ENCODE assay signal across 21 cellular contexts in the genomic region with DNA sequence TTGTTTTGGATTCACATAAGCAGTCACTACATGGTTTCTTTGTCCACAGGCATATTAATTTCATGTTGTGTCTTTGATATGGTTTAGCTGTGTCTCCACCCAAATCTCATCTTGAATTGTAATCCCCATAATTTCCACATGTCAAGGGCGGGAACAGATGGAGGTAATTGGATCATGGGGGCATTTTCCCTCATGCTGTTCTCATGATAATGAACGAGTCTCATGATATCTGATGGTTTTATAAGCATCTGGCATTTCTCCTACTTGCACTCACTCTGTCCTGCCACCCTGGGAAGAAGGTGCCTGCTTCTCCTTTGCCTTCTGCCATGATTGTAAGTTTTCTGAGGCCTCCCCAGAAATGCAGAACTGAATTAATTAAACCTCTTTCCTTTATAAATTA.
"Had no signal": no experiment of that assay in that cellular context is flagged by ENCODE, and none has a peak within 500 bp of the region (broad histone marks: within the 10 kb centered on the region; RNA-seq: fewer than 3 reads in every experiment).

No MANE protein-coding gene starts in this region.

- H3K4me1 ChIP-seq: heart left ventricle, sigmoid colon, tibial nerve had no signal

- H3K27me3 ChIP-seq: heart left ventricle, neutrophil, sigmoid colon, tibial nerve had no signal

- ATAC-seq: activated naive CD4-positive, alpha-beta T cell treated with anti-CD3 and anti-CD28 coated beads, Interleukin-2, amount 50 U/mL, for 72 hours; activated T-cell treated with anti-CD3 and anti-CD28 coated beads, Interleukin-2, amount 50 U/mL, for 72 hours; esophagus mucosa; heart left ventricle; left colon had no signal

- H3K36me3 ChIP-seq: heart left ventricle, neutrophil, sigmoid colon, tibial nerve had no signal

- H3K4me3 ChIP-seq: heart left ventricle, sigmoid colon, tibial nerve had no signal

- H3K9me3 ChIP-seq: heart left ventricle, neutrophil, sigmoid colon, tibial nerve had no signal

- DNase-seq: activated B cell treated with CpG ODN at 0.5 μM for 24 hours; activated naive CD4-positive, alpha-beta T cell; activated T-cell treated with anti-CD3 and anti-CD28 coated beads for 4 hours; activated T-cell treated with anti-CD3 and anti-CD28 coated beads, Interleukin-2, amount 50 U/mL, for 72 hours; endodermal cell; foreskin fibroblast; heart left ventricle; hypothalamus; immature natural killer cell; kidney; left colon; naive B cell; nephron progenitor cell; sigmoid colon; small intestine; stimulated activated CD4-positive, alpha-beta T cell treated with anti-CD3 and anti-CD28 coated beads, Interleukin-1b, Interleukin-23, amount 100 ng/mL, for 48 hours; stimulated activated naive CD4-positive, alpha-beta T cell had no signal
